22 cellular contexts compared by ENCODE assay signal in the genomic region with DNA sequence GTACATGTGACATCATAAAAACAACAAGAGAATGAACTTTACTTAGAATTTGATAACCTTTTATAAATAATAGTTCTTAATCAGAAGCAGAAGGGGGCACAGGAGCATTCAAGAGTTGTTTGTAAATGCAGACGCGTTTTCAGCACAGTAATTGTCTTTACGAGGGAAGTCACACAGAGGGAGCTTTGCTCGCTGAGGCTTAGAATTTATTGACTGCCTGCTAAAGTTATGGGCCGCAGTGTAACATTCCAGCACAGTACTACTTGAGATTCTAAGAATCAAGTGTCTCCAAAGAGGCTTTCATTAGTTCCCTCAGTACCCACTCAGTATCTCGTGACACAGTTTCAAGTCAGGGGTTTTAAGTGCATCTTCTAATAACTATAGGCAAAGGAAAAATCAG.
DNase-seq lines count a peak whose midpoint lies in the region; ATAC-seq and TF ChIP-seq lines count a peak whose summit lies in the region.
"Had no signal": no experiment of that assay in that cellular context is flagged by ENCODE, and none has a peak within 500 bp of the region (broad histone marks: within the 10 kb centered on the region; RNA-seq: fewer than 3 reads in every experiment).

No MANE protein-coding gene starts in this region.

- BruUV-seq in A673 (replicated peaks; lab: Mats Ljungman, UMichigan): no TSS peak

- POLR2A ChIA-PET in A673 (lab: Charles Lee; ENCODE audit: low non-redundant PET) (no interaction called here), HEK293 (lab: Yijun Ruan, JAX) (no interaction called here)

- H3K9me3 ChIP-seq in A673 (ENCODE audit: low read depth, low read length, poor library complexity, severe bottlenecking): peaks cover 7% of the 10 kb centered on the region
- H3K9me3 ChIP-seq in HEK293 (ENCODE audit: control insufficient read depth, insufficient read depth, low read depth, low read length): no peaks in the 10 kb centered on the region
- no peaks in the 10 kb centered on the region for H3K9me3 ChIP-seq in NT2/D1 (ENCODE audit: insufficient read depth, low read length)
- no peaks in the 10 kb centered on the region for H3K9me3 ChIP-seq in upper lobe of right lung

- DNase-seq in A673 (ENCODE audit: low spot score): peak; percentile 61
- peak; percentile 13 for DNase-seq in NT2/D1 (ENCODE audit: low read depth, low spot score)
- peak; percentile 2 for DNase-seq in iPS DF 19.7 (ENCODE audit: low read depth, low spot score)
- DNase-seq in upper lobe of right lung: no peak
- no peak for DNase-seq in NCI-H2107 treated with DMSO at 0.1 percent for 48 hours (lab: John Stamatoyannopoulos, UW; ENCODE audit: unreplicated experiment)
- no peak for DNase-seq in T-helper 9 cell
- no peak for DNase-seq in RPMI8226
- DNase-seq: 8988T; CD8-positive, alpha-beta memory T cell; HCEC 1CT; Kasumi-1; MM.1S; NCI-H1048; NCI-H1417 treated with DMSO at 0.1 percent for 48 hours; NCI-H187 treated with DMSO at 0.1 percent for 48 hours; NCI-H345; NCI-H526; PC-3; SHP77; SK-N-SH had no signal

- no peak for ATAC-seq in upper lobe of right lung
- ATAC-seq: PC-3 had no signal

- H3K27me3 ChIP-seq in A673 (replicated peaks; ENCODE audit: insufficient read depth, low read depth, low read length, poor library complexity) (no peaks in the 10 kb centered on the region), NT2/D1 (ENCODE audit: insufficient read depth, insufficient read length) (no peaks in the 10 kb centered on the region), upper lobe of right lung (peaks cover 12% of the 10 kb centered on the region)

- peak overlapping the region; percentile 2 for H3K4me3 ChIP-seq in A673 (ENCODE audit: low read depth, low read length, poor library complexity, severe bottlenecking)
- no peak overlapping the region for H3K4me3 ChIP-seq in HEK293 (ENCODE audit: low read depth, low read length)
- H3K4me3 ChIP-seq in NT2/D1 (ENCODE audit: insufficient read length, low read depth): no peak overlapping the region
- no peak overlapping the region for H3K4me3 ChIP-seq in upper lobe of right lung

- H3K9ac ChIP-seq in NT2/D1 (ENCODE audit: insufficient read length, low read depth): no peak overlapping the region
- H3K9ac ChIP-seq: SK-N-SH had no signal

- H3K27ac ChIP-seq in A673 (ENCODE audit: low read depth, low read length, poor library complexity, severe bottlenecking) (no peak overlapping the region), HEK293 (ENCODE audit: extremely low read depth, low read depth, low read length) (no peak overlapping the region), upper lobe of right lung (no peak overlapping the region)
- H3K27ac ChIP-seq: C4-2B had no signal

- H3K4me1 ChIP-seq in A673 (ENCODE audit: insufficient read depth, low read length, poor library complexity, severe bottlenecking) (peaks cover 18% of the 10 kb centered on the region), HEK293 (ENCODE audit: control insufficient read depth, insufficient read depth, low read length) (peaks cover 8% of the 10 kb centered on the region), NT2/D1 (ENCODE audit: insufficient read depth, insufficient read length) (no peaks in the 10 kb centered on the region), upper lobe of right lung (no peaks in the 10 kb centered on the region)

- CTCF ChIA-PET in A673 (lab: Charles Lee) (interaction anchor here (1.2 kb wide), 1 partner anchor 292 kb away, joined by 3 read pairs; no protein-coding TSS in a partner anchor), HEK293 (lab: Yijun Ruan, JAX) (no interaction called here)

- no peaks in the 10 kb centered on the region for H3K36me3 ChIP-seq in A673 (ENCODE audit: insufficient read depth, low read length, poor library complexity, severe bottlenecking)
- H3K36me3 ChIP-seq in HEK293 (ENCODE audit: control insufficient read depth in 2 of 2, insufficient read depth in 1 of 2, low read length in 2 of 2): no peaks in the 10 kb centered on the region
- no peaks in the 10 kb centered on the region for H3K36me3 ChIP-seq in NT2/D1 (ENCODE audit: insufficient read depth, insufficient read length, low read length)
- H3K36me3 ChIP-seq in upper lobe of right lung: no peaks in the 10 kb centered on the region

- no peak for TF ChIP-seq CTCF in A673 (conservative IDR thresholded peaks at IDR 0.05; ENCODE audit: low read depth, low read length)
- no peak for TF ChIP-seq CTCF in HEK293 (tag by site-specific recombination; IDR thresholded peaks at IDR 0.05)
- TF ChIP-seq CTCF in upper lobe of right lung (IDR thresholded peaks at IDR 0.05): no peak

- intact Hi-C loops in A673 (cut with micrococcal nuclease; ENCODE audit: unreplicated experiment): no loop called here
- intact Hi-C loops in upper lobe of right lung (cut with DNase I): no loop called here

TF ChIP-seq in HEK293, 187 proteins besides CTCF, POLR2A, EP300 and RAD21:
- TF ChIP-seq, protein P1, sequence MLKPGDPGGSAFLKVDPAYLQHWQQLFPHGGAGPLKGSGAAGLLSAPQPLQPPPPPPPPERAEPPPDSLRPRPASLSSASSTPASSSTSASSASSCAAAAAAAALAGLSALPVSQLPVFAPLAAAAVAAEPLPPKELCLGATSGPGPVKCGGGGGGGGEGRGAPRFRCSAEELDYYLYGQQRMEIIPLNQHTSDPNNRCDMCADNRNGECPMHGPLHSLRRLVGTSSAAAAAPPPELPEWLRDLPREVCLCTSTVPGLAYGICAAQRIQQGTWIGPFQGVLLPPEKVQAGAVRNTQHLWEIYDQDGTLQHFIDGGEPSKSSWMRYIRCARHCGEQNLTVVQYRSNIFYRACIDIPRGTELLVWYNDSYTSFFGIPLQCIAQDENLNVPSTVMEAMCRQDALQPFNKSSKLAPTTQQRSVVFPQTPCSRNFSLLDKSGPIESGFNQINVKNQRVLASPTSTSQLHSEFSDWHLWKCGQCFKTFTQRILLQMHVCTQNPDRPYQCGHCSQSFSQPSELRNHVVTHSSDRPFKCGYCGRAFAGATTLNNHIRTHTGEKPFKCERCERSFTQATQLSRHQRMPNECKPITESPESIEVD (tag by site-specific recombination; IDR thresholded peaks at IDR 0.05): 0 out of 2 replicates have a peak, but pooled peaks have one; percentile 54
- TF ChIP-seq ZNF146 (tag by site-specific recombination; IDR thresholded peaks at IDR 0.05) (no peak), OSR2 (tag by site-specific recombination; IDR thresholded peaks at IDR 0.05) (0 out of 2 replicates have a peak, but pooled peaks have one; percentile 23), FEZF1 (tag by site-specific recombination; IDR thresholded peaks at IDR 0.05) (peak; percentile 49; the same call in 1 of the 2 replicates), REPIN1 (tag by site-specific recombination; IDR thresholded peaks at IDR 0.05; ENCODE audit: low read depth) (no peak)

Comparison
In these comparisons a context has a peak if more than half of its experiments do, and no peak if none do; other contexts are left out.
1. DNase-seq: peak in A673 (single experiment), NT2/D1 (single experiment) and iPS DF 19.7 (single experiment); none in upper lobe of right lung (single experiment), NCI-H2107 treated with DMSO at 0.1 percent for 48 hours (single experiment), T-helper 9 cell (single experiment) and RPMI8226 (single experiment).